In genomic region chr1:163535807-163536206, GRCh38 we compare ENCODE assay signal across 8 cellular contexts.
DNase-seq lines count a peak whose midpoint lies in the region; ATAC-seq and TF ChIP-seq lines count a peak whose summit lies in the region.

No MANE protein-coding gene starts in this region.

- TF ChIP-seq CTCF in osteocyte (IDR thresholded peaks at IDR 0.05) = peak; percentile 22

- peak in 2 of 3 experiments; percentile 58 to 59 for DNase-seq in NCI-H1417 (lab: John Stamatoyannopoulos, UW)
- DNase-seq in NCI-H1417 treated with DMSO at 0.1 percent for 48 hours (lab: John Stamatoyannopoulos, UW) = no peak
- DNase-seq in NCI-H2196 (lab: John Stamatoyannopoulos, UW; ENCODE audit: unreplicated experiment) = peak; percentile 33
- peak; percentile 4 for DNase-seq in cerebellar cortex (ENCODE audit: low spot score)
- no peak for DNase-seq in osteocyte (ENCODE audit: extremely low spot score, unreplicated experiment)
- no peak for DNase-seq in anterior cingulate cortex (lab: John Stamatoyannopoulos, UW)
- DNase-seq in activated CD4-positive, alpha-beta memory T cell treated with anti-CD3 and anti-CD28 coated beads, Interleukin-2, amount 10 ng/mL, durations not matched to agents 7 days and 5 days = no peak

- no peaks in the 10 kb centered on the region for H3K36me3 Mint-ChIP-seq in osteocyte (ENCODE audit: unreplicated experiment)
- H3K36me3 Mint-ChIP-seq in activated CD4-positive, alpha-beta memory T cell treated with anti-CD3 and anti-CD28 coated beads, Interleukin-2, amount 10 ng/mL, durations not matched to agents 7 days and 5 days (ENCODE audit: low read depth) = no peaks in the 10 kb centered on the region

- H3K9me3 Mint-ChIP-seq in osteocyte (ENCODE audit: unreplicated experiment) = no peaks in the 10 kb centered on the region
- no peaks in the 10 kb centered on the region for H3K9me3 Mint-ChIP-seq in activated CD4-positive, alpha-beta memory T cell treated with anti-CD3 and anti-CD28 coated beads, Interleukin-2, amount 10 ng/mL, durations not matched to agents 7 days and 5 days

- ATAC-seq in GM18907 (IDR thresholded peaks at IDR 0.05; ENCODE audit: unreplicated experiment) = no peak

- H3K4me3 Mint-ChIP-seq in osteocyte (ENCODE audit: unreplicated experiment) = no peak overlapping the region
- H3K4me3 Mint-ChIP-seq in activated CD4-positive, alpha-beta memory T cell treated with anti-CD3 and anti-CD28 coated beads, Interleukin-2, amount 10 ng/mL, durations not matched to agents 7 days and 5 days = no peak overlapping the region

- CTCF ChIA-PET in activated CD4-positive, alpha-beta memory T cell treated with anti-CD3 and anti-CD28 coated beads, Interleukin-2, amount 10 ng/mL, durations not matched to agents 7 days and 5 days (lab: Charles Lee) = no interaction called here

- peaks cover 8% of the 10 kb centered on the region for H3K27me3 Mint-ChIP-seq in osteocyte (ENCODE audit: unreplicated experiment)
- no peaks in the 10 kb centered on the region for H3K27me3 Mint-ChIP-seq in activated CD4-positive, alpha-beta memory T cell treated with anti-CD3 and anti-CD28 coated beads, Interleukin-2, amount 10 ng/mL, durations not matched to agents 7 days and 5 days

- no peaks in the 10 kb centered on the region for H3K4me1 Mint-ChIP-seq in osteocyte (ENCODE audit: unreplicated experiment)
- H3K4me1 Mint-ChIP-seq in activated CD4-positive, alpha-beta memory T cell treated with anti-CD3 and anti-CD28 coated beads, Interleukin-2, amount 10 ng/mL, durations not matched to agents 7 days and 5 days = no peaks in the 10 kb centered on the region

- POLR2A ChIA-PET in activated CD4-positive, alpha-beta memory T cell treated with anti-CD3 and anti-CD28 coated beads, Interleukin-2, amount 10 ng/mL, durations not matched to agents 7 days and 5 days (lab: Charles Lee) = no interaction called here

- no peak overlapping the region for H3K27ac Mint-ChIP-seq in osteocyte (ENCODE audit: unreplicated experiment)
- no peak overlapping the region for H3K27ac Mint-ChIP-seq in activated CD4-positive, alpha-beta memory T cell treated with anti-CD3 and anti-CD28 coated beads, Interleukin-2, amount 10 ng/mL, durations not matched to agents 7 days and 5 days

Comparison
In these comparisons a context has a peak if more than half of its experiments do, and no peak if none do; other contexts are left out.
1. DNase-seq: peak in NCI-H1417 (2 of 3), NCI-H2196 (single experiment) and cerebellar cortex (single experiment); none in NCI-H1417 treated with DMSO at 0.1 percent for 48 hours (single experiment), osteocyte (single experiment), anterior cingulate cortex (0 of 58) and activated CD4-positive, alpha-beta memory T cell treated with anti-CD3 and anti-CD28 coated beads, Interleukin-2, amount 10 ng/mL, durations not matched to agents 7 days and 5 days (single experiment).